Comparison of ENCODE assay signal across 1 cellular context in the genomic region with DNA sequence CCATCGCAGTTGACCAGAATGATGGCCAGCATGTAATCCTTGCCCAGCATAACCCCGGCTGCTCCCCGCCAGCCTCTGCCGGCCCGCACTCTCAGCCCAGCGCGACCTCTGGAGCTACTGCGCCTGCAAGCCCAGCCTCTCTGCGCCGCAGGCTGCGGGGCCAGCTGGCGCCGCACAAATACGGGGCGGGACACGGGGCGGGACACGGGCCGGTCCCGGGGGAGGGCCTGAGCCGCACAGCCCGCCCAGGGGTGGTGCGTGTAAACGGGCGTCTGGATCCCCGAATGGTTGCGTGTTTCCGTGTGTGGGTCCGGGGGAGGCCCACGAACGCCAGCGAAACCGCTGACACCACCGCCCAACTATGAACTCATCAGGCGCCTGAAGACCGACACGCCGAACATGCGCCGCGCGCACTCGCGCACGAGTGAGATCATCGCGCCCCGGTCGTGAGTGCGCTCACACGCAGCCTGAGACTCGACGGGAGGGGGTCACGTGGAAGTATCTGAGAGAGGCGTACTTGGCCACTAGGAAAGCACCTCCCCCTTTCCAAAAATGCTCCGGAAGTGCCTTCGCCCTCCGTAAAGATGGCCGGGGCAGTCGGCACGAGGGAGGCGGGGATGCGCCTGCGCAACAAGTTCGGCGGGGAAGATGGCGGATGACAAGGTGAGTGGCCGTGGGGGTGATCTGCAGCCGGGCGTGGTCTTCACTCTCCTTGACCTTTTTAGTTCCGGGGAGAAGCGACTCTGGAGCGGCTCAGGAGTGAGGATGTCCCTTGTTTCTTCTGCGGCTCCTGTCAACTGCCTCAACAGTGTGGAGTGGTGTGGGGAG.
TF ChIP-seq lines count a peak whose summit lies in the region.

A gene with protein sequence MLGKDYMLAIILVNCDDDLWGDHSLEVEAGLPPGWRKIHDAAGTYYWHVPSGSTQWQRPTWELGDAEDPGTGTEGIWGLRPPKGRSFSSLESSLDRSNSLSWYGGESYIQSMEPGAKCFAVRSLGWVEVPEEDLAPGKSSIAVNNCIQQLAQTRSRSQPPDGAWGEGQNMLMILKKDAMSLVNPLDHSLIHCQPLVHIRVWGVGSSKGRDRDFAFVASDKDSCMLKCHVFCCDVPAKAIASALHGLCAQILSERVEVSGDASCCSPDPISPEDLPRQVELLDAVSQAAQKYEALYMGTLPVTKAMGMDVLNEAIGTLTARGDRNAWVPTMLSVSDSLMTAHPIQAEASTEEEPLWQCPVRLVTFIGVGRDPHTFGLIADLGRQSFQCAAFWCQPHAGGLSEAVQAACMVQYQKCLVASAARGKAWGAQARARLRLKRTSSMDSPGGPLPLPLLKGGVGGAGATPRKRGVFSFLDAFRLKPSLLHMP (minus strand): TSS at position 403 of the 828 bp plus-strand sequence. CDS start 353 bp downstream, at position 50.
TSS of gene SLC35A4 (plus strand) at position 633 of the 828 bp plus-strand sequence. CDS start 2,342 bp downstream, outside the sequence.

TF ChIP-seq in HepG2, 621 proteins besides CTCF, POLR2A, EP300 and RAD21 (continues in another document):
- TF ChIP-seq ZBTB46 (CRISPR knock-in tag; IDR thresholded peaks at IDR 0.05; ENCODE audit: borderline replicate concordance), result no peak
- no peak for TF ChIP-seq FOXO1 (CRISPR knock-in tag; IDR thresholded peaks at IDR 0.05)
- no peak for TF ChIP-seq ZNF773 (CRISPR knock-in tag; IDR thresholded peaks at IDR 0.05; ENCODE audit: borderline replicate concordance)
- TF ChIP-seq, protein P1, sequence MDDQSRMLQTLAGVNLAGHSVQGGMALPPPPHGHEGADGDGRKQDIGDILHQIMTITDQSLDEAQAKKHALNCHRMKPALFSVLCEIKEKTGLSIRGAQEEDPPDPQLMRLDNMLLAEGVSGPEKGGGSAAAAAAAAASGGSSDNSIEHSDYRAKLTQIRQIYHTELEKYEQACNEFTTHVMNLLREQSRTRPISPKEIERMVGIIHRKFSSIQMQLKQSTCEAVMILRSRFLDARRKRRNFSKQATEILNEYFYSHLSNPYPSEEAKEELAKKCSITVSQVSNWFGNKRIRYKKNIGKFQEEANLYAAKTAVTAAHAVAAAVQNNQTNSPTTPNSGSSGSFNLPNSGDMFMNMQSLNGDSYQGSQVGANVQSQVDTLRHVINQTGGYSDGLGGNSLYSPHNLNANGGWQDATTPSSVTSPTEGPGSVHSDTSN (CRISPR knock-in tag; IDR thresholded peaks at IDR 0.05; ENCODE audit: borderline replicate concordance), result no peak
- TF ChIP-seq MEF2D (CRISPR knock-in tag; IDR thresholded peaks at IDR 0.05), result no peak
- TF ChIP-seq ISL2 (CRISPR knock-in tag; IDR thresholded peaks at IDR 0.05), result no peak
- TF ChIP-seq HIVEP1 (CRISPR knock-in tag; IDR thresholded peaks at IDR 0.05), result no peak
- TF ChIP-seq, protein P2, sequence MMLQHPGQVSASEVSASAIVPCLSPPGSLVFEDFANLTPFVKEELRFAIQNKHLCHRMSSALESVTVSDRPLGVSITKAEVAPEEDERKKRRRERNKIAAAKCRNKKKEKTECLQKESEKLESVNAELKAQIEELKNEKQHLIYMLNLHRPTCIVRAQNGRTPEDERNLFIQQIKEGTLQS (CRISPR knock-in tag; IDR thresholded peaks at IDR 0.05), result no peak
- TF ChIP-seq, protein P3, sequence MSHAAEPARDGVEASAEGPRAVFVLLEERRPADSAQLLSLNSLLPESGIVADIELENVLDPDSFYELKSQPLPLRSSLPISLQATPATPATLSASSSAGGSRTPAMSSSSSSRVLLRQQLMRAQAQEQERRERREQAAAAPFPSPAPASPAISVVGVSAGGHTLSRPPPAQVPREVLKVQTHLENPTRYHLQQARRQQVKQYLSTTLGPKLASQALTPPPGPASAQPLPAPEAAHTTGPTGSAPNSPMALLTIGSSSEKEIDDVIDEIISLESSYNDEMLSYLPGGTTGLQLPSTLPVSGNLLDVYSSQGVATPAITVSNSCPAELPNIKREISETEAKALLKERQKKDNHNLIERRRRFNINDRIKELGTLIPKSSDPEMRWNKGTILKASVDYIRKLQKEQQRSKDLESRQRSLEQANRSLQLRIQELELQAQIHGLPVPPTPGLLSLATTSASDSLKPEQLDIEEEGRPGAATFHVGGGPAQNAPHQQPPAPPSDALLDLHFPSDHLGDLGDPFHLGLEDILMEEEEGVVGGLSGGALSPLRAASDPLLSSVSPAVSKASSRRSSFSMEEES (CRISPR knock-in tag; IDR thresholded peaks at IDR 0.05), result no peak
- TF ChIP-seq SRSF1 (optimal IDR thresholded peaks at IDR 0.05; ENCODE audit: low read depth, low read length), result no peak
- TF ChIP-seq ZFP36 (IDR thresholded peaks at IDR 0.05; ENCODE audit: borderline replicate concordance, low read depth, low read length, partially characterized antibody), result no peak
- TF ChIP-seq TARDBP (CRISPR knock-in tag; IDR thresholded peaks at IDR 0.05), result 0 out of 2 replicates have a peak, but pooled peaks have one; percentile 37
- no peak for TF ChIP-seq SNAPC2 (CRISPR knock-in tag; IDR thresholded peaks at IDR 0.05)
- no peak for TF ChIP-seq GMEB2 (CRISPR knock-in tag; IDR thresholded peaks at IDR 0.05; ENCODE audit: low read depth)
- TF ChIP-seq ZNF720 (CRISPR knock-in tag; IDR thresholded peaks at IDR 0.05), result no peak
- no peak for TF ChIP-seq ZNF414 (CRISPR knock-in tag; IDR thresholded peaks at IDR 0.05)
- TF ChIP-seq ZC3H4 (CRISPR knock-in tag; IDR thresholded peaks at IDR 0.05; ENCODE audit: borderline replicate concordance), result no peak
- no peak for TF ChIP-seq ZFP36L2 (CRISPR knock-in tag; IDR thresholded peaks at IDR 0.05)
- TF ChIP-seq ZNF792 (CRISPR knock-in tag; IDR thresholded peaks at IDR 0.05), result no peak
- no peak for TF ChIP-seq ZBTB42 (CRISPR knock-in tag; IDR thresholded peaks at IDR 0.05)
- no peak for TF ChIP-seq RBAK (CRISPR knock-in tag; IDR thresholded peaks at IDR 0.05)
- TF ChIP-seq ZNF407 (CRISPR knock-in tag; IDR thresholded peaks at IDR 0.05; ENCODE audit: not compliant biosample characterization), result no peak
- TF ChIP-seq ZNF549 (CRISPR knock-in tag; IDR thresholded peaks at IDR 0.05), result no peak
- TF ChIP-seq NFYB (CRISPR knock-in tag; IDR thresholded peaks at IDR 0.05), result no peak; the same call in 1 of the 2 replicates
- no peak for TF ChIP-seq FOXJ3 (CRISPR knock-in tag; IDR thresholded peaks at IDR 0.05; ENCODE audit: borderline replicate concordance)
- TF ChIP-seq ZMYM4 (CRISPR knock-in tag; IDR thresholded peaks at IDR 0.05), result peak; percentile 31; the same call in 1 of the 2 replicates
- TF ChIP-seq PREB (CRISPR knock-in tag; IDR thresholded peaks at IDR 0.05), result no peak
- TF ChIP-seq SP4 (CRISPR knock-in tag; IDR thresholded peaks at IDR 0.05), result peak; percentile 67
- TF ChIP-seq, protein P4, sequence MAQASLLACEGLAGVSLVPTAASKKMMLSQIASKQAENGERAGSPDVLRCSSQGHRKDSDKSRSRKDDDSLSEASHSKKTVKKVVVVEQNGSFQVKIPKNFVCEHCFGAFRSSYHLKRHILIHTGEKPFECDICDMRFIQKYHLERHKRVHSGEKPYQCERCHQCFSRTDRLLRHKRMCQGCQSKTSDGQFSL (CRISPR knock-in tag; IDR thresholded peaks at IDR 0.05), result no peak
- no peak for TF ChIP-seq NCOR1 (IDR thresholded peaks at IDR 0.05; ENCODE audit: borderline replicate concordance, low read length)
- TF ChIP-seq ZBTB21 (CRISPR knock-in tag; IDR thresholded peaks at IDR 0.05), result peak; percentile 48; the same call in 1 of the 2 replicates
